34 cellular contexts compared by ENCODE assay signal in genomic region chr1:92191726-92192125, GRCh38. TPM values are rescaled to one million over a fixed set of nuclear protein-coding genes. Genes with fewer than 3 reads are reported as not detected.
"Had no signal": no experiment of that assay in that cellular context is flagged by ENCODE, and none has a peak within 500 bp of the region (broad histone marks: within the 10 kb centered on the region; RNA-seq: fewer than 3 reads in every experiment).

No MANE protein-coding gene starts in this region.

- H3K27me3 ChIP-seq: brain microvascular endothelial cell, dorsolateral prefrontal cortex, gastroesophageal sphincter, heart right ventricle had no signal

- H3K27ac ChIP-seq: brain microvascular endothelial cell, coronary artery, gastroesophageal sphincter, heart right ventricle had no signal

- H3K9me3 ChIP-seq: gastroesophageal sphincter had no signal

- ATAC-seq: activated T-cell treated with anti-CD3 and anti-CD28 coated beads, Interleukin-2, amount 50 U/mL, for 4 hours; activated T-helper 17 cell treated with anti-CD3 and anti-CD28 coated beads, Interleukin-2, amount 50 U/mL, for 72 hours; esophagus mucosa; gastroesophageal sphincter; heart right ventricle; T-cell had no signal

- H3K4me1 ChIP-seq: gastroesophageal sphincter had no signal

- DNase-seq: activated CD4-positive, alpha-beta memory T cell treated with anti-CD3 and anti-CD28 coated beads, Interleukin-2, amount 10 ng/mL, durations not matched to agents 7 days and 5 days; activated CD4-positive, alpha-beta T cell treated with anti-CD3 and anti-CD28 coated beads for 1 hour; activated CD4-positive, alpha-beta T cell treated with anti-CD3 and anti-CD28 coated beads for 4 hours; activated CD4-positive, alpha-beta T cell treated with anti-CD3 and anti-CD28 coated beads, Interleukin-2, amount 10 ng/mL, durations not matched to agents 7 days and 5 days; activated CD4-positive, alpha-beta T cell treated with anti-CD3 and anti-CD28 coated beads, Interleukin-2, amount 50 U/mL, for 4 hours; activated CD8-positive, alpha-beta memory T cell treated with anti-CD3 and anti-CD28 coated beads, Interleukin-2, amount 50 U/mL, for 48 hours; activated effector memory CD4-positive, alpha-beta T cell treated with Interleukin-2 at 50 U/mL for 16 hours; activated gamma-delta T cell treated with Interleukin-2 at 50 U/mL for 16 hours; activated naive CD4-positive, alpha-beta T cell treated with anti-CD3 and anti-CD28 coated beads, Interleukin-2, amount 50 U/mL, for 16 hours; activated naive CD4-positive, alpha-beta T cell treated with Interleukin-2 at 50 U/mL for 16 hours; activated T-cell treated with anti-CD3 and anti-CD28 coated beads, Interleukin-2, amount 50 U/mL, for 4 hours; amniotic stem cell; anterior cingulate cortex; brain microvascular endothelial cell; effector memory CD4-positive, alpha-beta T cell; endodermal cell; foreskin melanocyte; heart right ventricle; T-cell; T1000 had no signal

- H3K4me3 ChIP-seq: coronary artery, dorsolateral prefrontal cortex, gastroesophageal sphincter, heart right ventricle had no signal

- H3K36me3 ChIP-seq: brain microvascular endothelial cell, gastroesophageal sphincter, heart right ventricle had no signal

- FAIRE-seq: astrocyte, bronchial epithelial cell had no signal

RNA-seq across cellular contexts. Expression of gene C1orf146, which starts 26.0 kb away (rescaled TPM):
- total RNA-seq: activated CD4-positive, alpha-beta memory T cell treated with anti-CD3 and anti-CD28 coated beads, Interleukin-2, amount 10 ng/mL, durations not matched to agents 7 days and 5 days; activated CD4-positive, alpha-beta T cell treated with anti-CD3 and anti-CD28 coated beads, Interleukin-2, amount 10 ng/mL, durations not matched to agents 7 days and 5 days; activated T-cell treated with anti-CD3 and anti-CD28 coated beads, Interleukin-2, amount 50 U/mL, for 4 hours; activated T-helper 17 cell treated with anti-CD3 and anti-CD28 coated beads, Interleukin-2, amount 50 U/mL, for 72 hours; astrocyte; bronchial epithelial cell; cardiac septum; cerebellum; endodermal cell; epithelial cell of proximal tubule; esophagus mucosa; fibroblast of villous mesenchyme; gastroesophageal sphincter; glomerular endothelial cell; heart right ventricle; T-cell; T-helper 2 cell treated with Interferon-gamma antibody and Interleukin-4, amounts not matched to agents 100 ng/mL and 5 ng/mL, for 36 hours had no signal
- polyA plus RNA-seq: adipose tissue, heart right ventricle had no signal
